ENCODE assay signal across 9 cellular contexts in the genomic region with DNA sequence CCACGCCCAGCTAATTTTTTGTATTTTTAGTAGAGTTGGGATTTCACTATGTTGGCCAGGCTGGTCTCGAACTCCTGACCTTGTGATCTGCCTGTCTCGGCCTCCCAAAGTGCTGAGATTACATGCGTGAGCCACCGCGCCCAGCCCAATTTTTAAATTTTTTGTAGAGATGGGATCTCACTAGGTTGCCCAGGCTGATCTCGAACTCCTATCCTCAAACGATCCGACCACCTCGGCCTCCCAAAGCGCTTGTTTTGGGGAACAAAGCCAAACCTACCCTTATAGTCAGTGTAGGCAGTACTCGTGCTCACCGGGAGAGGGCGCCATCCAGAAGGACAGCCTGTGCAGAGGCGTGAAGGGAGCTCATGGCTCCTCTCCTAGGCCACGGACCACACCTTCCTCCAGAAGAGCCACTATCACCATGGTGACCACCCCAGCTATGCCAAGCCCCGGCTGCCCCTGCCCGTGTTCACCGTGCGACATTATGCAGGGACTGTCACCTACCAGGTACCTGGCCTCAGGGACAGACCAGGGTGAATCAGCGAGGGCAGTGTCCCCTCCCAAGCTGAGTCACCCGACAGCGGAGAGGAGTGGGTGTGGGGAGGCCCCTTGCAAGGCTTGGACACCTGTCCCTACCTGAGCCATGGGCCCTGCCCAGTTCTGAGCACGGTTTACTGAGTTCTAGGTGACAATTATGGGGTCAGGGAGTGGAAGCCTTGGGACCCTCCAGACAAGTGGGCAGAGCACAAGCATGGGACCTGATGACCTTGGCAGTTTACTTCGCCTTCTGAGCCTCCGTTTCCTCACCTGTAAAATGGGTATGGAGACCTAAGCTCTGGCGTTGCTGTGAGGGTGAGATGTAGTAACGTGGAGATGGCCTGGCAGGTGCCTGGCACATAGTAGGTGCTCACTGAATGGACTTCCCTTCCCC. TPM values are rescaled to one million over a fixed set of nuclear protein-coding genes. Genes with fewer than 3 reads are reported as not detected.
DNase-seq lines count a peak whose midpoint lies in the region; ATAC-seq, FAIRE-seq and TF ChIP-seq lines count a peak whose summit lies in the region.
"Had no signal": no experiment of that assay in that cellular context is flagged by ENCODE, and none has a peak within 500 bp of the region (broad histone marks: within the 10 kb centered on the region; RNA-seq: fewer than 3 reads in every experiment).

No MANE protein-coding gene starts in this region.

- no peak overlapping the region for H3K27ac ChIP-seq in tibial artery

- no peaks in the 10 kb centered on the region for H3K27me3 Mint-ChIP-seq in activated CD4-positive, alpha-beta T cell treated with anti-CD3 and anti-CD28 coated beads, Interleukin-2, amount 10 ng/mL, durations not matched to agents 24 days and 14 days

- no peak for ATAC-seq in HG03442 (IDR thresholded peaks at IDR 0.05; ENCODE audit: unreplicated experiment)

- peak; percentile 85 for FAIRE-seq in GM12892 (lab: Jason Lieb, UNC)
- FAIRE-seq: frontal cortex had no signal

- DNase-seq in A172 (ENCODE audit: low spot score) (peak; percentile 35), GM12892 (ENCODE audit: insufficient read length) (peak; percentile 73), NCI-H526 (lab: John Stamatoyannopoulos, UW) (peak; percentile 55 to 73), myocyte (ENCODE audit: low read depth) (peak; percentile 50), tibial artery (peak; percentile 39 to 62)
- peak; percentile 89 for DNase-seq in activated CD4-positive, alpha-beta T cell treated with anti-CD3 and anti-CD28 coated beads, Interleukin-2, amount 10 ng/mL, durations not matched to agents 24 days and 14 days
- peak; percentile 51 for DNase-seq in effector CD4-positive, alpha-beta T cell

- TF ChIP-seq POLR2A in GM12892 (IDR thresholded peaks at IDR 0.05; ENCODE audit: low read depth, low read length) = no peak

- H3K4me3 ChIP-seq in tibial artery = no peak overlapping the region

- intact Hi-C loops in activated CD4-positive, alpha-beta T cell treated with anti-CD3 and anti-CD28 coated beads, Interleukin-2, amount 10 ng/mL, durations not matched to agents 24 days and 14 days (cut with micrococcal nuclease) = no loop called here
- intact Hi-C loops in tibial artery (cut with DNase I; ENCODE audit: low total_unique reads) = no loop called here

- TF ChIP-seq CTCF in tibial artery (IDR thresholded peaks at IDR 0.05) = peak; percentile 51 to 59

- no peaks in the 10 kb centered on the region for H3K4me1 Mint-ChIP-seq in activated CD4-positive, alpha-beta T cell treated with anti-CD3 and anti-CD28 coated beads, Interleukin-2, amount 10 ng/mL, durations not matched to agents 24 days and 14 days

- H3K36me3 ChIP-seq in tibial artery = peaks cover 0 to 7% (median 0%) of the 10 kb centered on the region in 3 donors

- no peaks in the 10 kb centered on the region for H3K36me3 Mint-ChIP-seq in activated CD4-positive, alpha-beta T cell treated with anti-CD3 and anti-CD28 coated beads, Interleukin-2, amount 10 ng/mL, durations not matched to agents 24 days and 14 days (ENCODE audit: low read depth)

- H3K27me3 ChIP-seq in tibial artery = no peaks in the 10 kb centered on the region

- H3K9me3 Mint-ChIP-seq in activated CD4-positive, alpha-beta T cell treated with anti-CD3 and anti-CD28 coated beads, Interleukin-2, amount 10 ng/mL, durations not matched to agents 24 days and 14 days = no peaks in the 10 kb centered on the region

- H3K9me3 ChIP-seq in tibial artery = no peaks in the 10 kb centered on the region

- no peak overlapping the region for H3K4me3 Mint-ChIP-seq in activated CD4-positive, alpha-beta T cell treated with anti-CD3 and anti-CD28 coated beads, Interleukin-2, amount 10 ng/mL, durations not matched to agents 24 days and 14 days

- H3K4me1 ChIP-seq in tibial artery = no peaks in the 10 kb centered on the region

- H3K27ac Mint-ChIP-seq in activated CD4-positive, alpha-beta T cell treated with anti-CD3 and anti-CD28 coated beads, Interleukin-2, amount 10 ng/mL, durations not matched to agents 24 days and 14 days = no peak overlapping the region

RNA-seq across cellular contexts. Expression of a gene that starts 13.7 kb away (rescaled TPM):
- 7.1 and 9.6 TPM in 2 replicates for total RNA-seq in A172 (2014; rRNA removed; shearing (Covaris generic))
- polyA plus RNA-seq in GM12892 (2012; ENCODE audit: missing spikeins) = 1.00 TPM
- 24.3 and 25.4 TPM in 2 replicates for total RNA-seq in activated CD4-positive, alpha-beta T cell treated with anti-CD3 and anti-CD28 coated beads, Interleukin-2, amount 10 ng/mL, durations not matched to agents 24 days and 14 days
- 0.11 and 0.26 TPM in 2 replicates for total RNA-seq in myocyte
- 1.6 TPM for polyA plus RNA-seq in myocyte (2012)

RNA-seq across cellular contexts. Expression of a gene that starts 31.9 kb away (rescaled TPM):
- 0.07 and 0.26 TPM in 2 replicates for total RNA-seq in A172 (2014; rRNA removed; shearing (Covaris generic))
- 0.51 TPM for polyA plus RNA-seq in GM12892 (2012; ENCODE audit: missing spikeins)
- total RNA-seq in activated CD4-positive, alpha-beta T cell treated with anti-CD3 and anti-CD28 coated beads, Interleukin-2, amount 10 ng/mL, durations not matched to agents 24 days and 14 days = 0.14 and 0.38 TPM in 2 replicates
- 1.8 and 4.4 TPM in 2 replicates for total RNA-seq in myocyte
- polyA plus RNA-seq in myocyte (2012) = 2.0 TPM

Comparison
In these comparisons a context has a peak if more than half of its experiments do, and no peak if none do; other contexts are left out.
1. DNase-seq: peak in every context shown above with its lines; median percentile 89 in activated CD4-positive, alpha-beta T cell treated with anti-CD3 and anti-CD28 coated beads, Interleukin-2, amount 10 ng/mL, durations not matched to agents 24 days and 14 days; 73 in GM12892; 64 in NCI-H526; 51 in effector CD4-positive, alpha-beta T cell; 50 in tibial artery; 50 in myocyte; 35 in A172.